ENCODE assay signal across 26 cellular contexts in genomic region chr10:32093650-32094049, GRCh38.
"Had no signal": no experiment of that assay in that cellular context is flagged by ENCODE, and none has a peak within 500 bp of the region (broad histone marks: within the 10 kb centered on the region; RNA-seq: fewer than 3 reads in every experiment).

No MANE protein-coding gene starts in this region.

- H3K9me3 ChIP-seq: suprapubic skin, testis, thyroid gland, transverse colon, upper lobe of right lung, uterus, vagina had no signal

- H3K36me3 ChIP-seq: stomach, suprapubic skin, thoracic aorta, thyroid gland, tibial artery, tibial nerve, transverse colon, upper lobe of left lung, upper lobe of right lung, uterus, vagina had no signal

- H3K4me3 ChIP-seq: stomach, suprapubic skin, testis, thoracic aorta, thyroid gland, tibial artery, tibial nerve, transverse colon, upper lobe of left lung, upper lobe of right lung, uterus, vagina had no signal

- H3K27me3 ChIP-seq: stomach, suprapubic skin, testis, thyroid gland, tibial artery, tibial nerve, transverse colon, upper lobe of left lung, upper lobe of right lung, uterus, vagina had no signal

- DNase-seq: stimulated activated CD4-positive, alpha-beta T cell treated with anti-CD3 and anti-CD28 coated beads, Interleukin-2, amount 100 ng/mL, for 48 hours; stimulated activated CD4-positive, alpha-beta T cell treated with anti-CD3 and anti-CD28 coated beads, Interleukin-4, amount 100 ng/mL, for 1 hour; stimulated activated CD4-positive, alpha-beta T cell treated with anti-CD3 and anti-CD28 coated beads, Interleukin-4, amount 100 ng/mL, for 24 hours; stimulated activated CD4-positive, alpha-beta T cell treated with anti-CD3 and anti-CD28 coated beads, Interleukin-4, amount 100 ng/mL, for 4 hours; stimulated activated CD8-positive, alpha-beta memory T cell treated with anti-CD3 and anti-CD28 coated beads, Interleukin-4, amount 100 ng/mL, for 48 hours; stimulated activated naive B cell treated with anti-CD40 and anti-IgM and Interleukin-4, amounts not matched to agents 10 μg/mL and 1 μg/mL and 100 μg/mL, for 72 hours; stimulated activated naive CD4-positive, alpha-beta T cell; stimulated activated naive CD4-positive, alpha-beta T cell treated with Interleukin-2 at 50 U/mL for 16 hours; stimulated activated naive CD8-positive, alpha-beta T cell treated with anti-CD3 and anti-CD28 coated beads, Interleukin-15, amount 100 ng/mL, for 72 hours; stimulated activated naive CD8-positive, alpha-beta T cell treated with anti-CD3 and anti-CD28 coated beads, Interleukin-15, Interleukin-2, amounts not matched to agents 100 U/mL and 50 U/mL, for 24 hours; stomach; substantia nigra; testis; thyroid gland; tibial artery; transverse colon; trophoblast cell; upper lobe of left lung; upper lobe of right lung; uterus had no signal

- ATAC-seq: stimulated activated effector memory CD8-positive, alpha-beta T cell treated with anti-CD3 and anti-CD28 coated beads, Interleukin-12 subunit alpha, Interleukin-12 subunit beta, amount 100 ng/mL, for 72 hours; stimulated activated memory B cell treated with anti-CD40 and anti-IgM and Interleukin-4, amounts not matched to agents 10 μg/mL and 1 μg/mL and 100 μg/mL, for 72 hours; stimulated activated naive B cell treated with anti-CD40 and anti-IgM and Interleukin-4, amounts not matched to agents 10 μg/mL and 1 μg/mL and 100 μg/mL, for 72 hours; stimulated activated naive CD8-positive, alpha-beta T cell treated with anti-CD3 and anti-CD28 coated beads, Interleukin-15, amount 100 ng/mL, for 72 hours; stimulated activated naive CD8-positive, alpha-beta T cell treated with anti-CD3 and anti-CD28 coated beads, Interleukin-15, Interleukin-2, amounts not matched to agents 100 U/mL and 50 U/mL, for 24 hours; upper lobe of right lung had no signal

- H3K27ac ChIP-seq: stomach, suprapubic skin, testis, thoracic aorta, thyroid gland, tibial artery, tibial nerve, upper lobe of left lung, upper lobe of right lung, uterus, vagina had no signal

- H3K4me1 ChIP-seq: suprapubic skin, testis, thyroid gland, tibial artery, tibial nerve, upper lobe of left lung, upper lobe of right lung, uterus, vagina had no signal
